ENCODE assay signal across 8 cellular contexts in genomic region chr20:5118220-5119142, GRCh38. TPM values are rescaled to one million over a fixed set of nuclear protein-coding genes. Genes with fewer than 3 reads are reported as not detected.
DNase-seq lines count a peak whose midpoint lies in the region; ATAC-seq, FAIRE-seq and TF ChIP-seq lines count a peak whose summit lies in the region.

No MANE protein-coding gene starts in this region.

- H3K27me3 ChIP-seq in left ventricle myocardium inferior (ENCODE audit: low read depth) (no peaks in the 10 kb centered on the region), adrenal gland (no peaks in the 10 kb centered on the region), lower lobe of right lung (ENCODE audit: low read depth) (no peaks in the 10 kb centered on the region), vagina (no peaks in the 10 kb centered on the region)

- TF ChIP-seq CTCF in left ventricle myocardium inferior (IDR thresholded peaks at IDR 0.05; ENCODE audit: borderline replicate concordance) (no peak), adrenal gland (IDR thresholded peaks at IDR 0.05) (no peak), lower lobe of right lung (IDR thresholded peaks at IDR 0.05) (no peak), vagina (IDR thresholded peaks at IDR 0.05) (no peak)

- intact Hi-C loops in left ventricle myocardium inferior (cut with micrococcal nuclease) = no loop called here
- intact Hi-C loops in Right ventricle myocardium inferior (cut with DNase I) = no loop called here
- intact Hi-C loops in adrenal gland (cut with DNase I) = no loop called here
- intact Hi-C loops in lower lobe of right lung (cut with DNase I) = no loop called here
- intact Hi-C loops in vagina (cut with DNase I) = no loop called here

- peak overlapping the region; percentile 94 for H3K27ac ChIP-seq in left ventricle myocardium inferior (replicated peaks)
- H3K27ac ChIP-seq in adrenal gland = peak overlapping the region in 1 of 5 donors; percentile 95
- no peak overlapping the region for H3K27ac ChIP-seq in lower lobe of right lung
- peak overlapping the region; percentile 90 for H3K27ac ChIP-seq in vagina

- TF ChIP-seq POLR2A in adrenal gland (IDR thresholded peaks at IDR 0.05) (no peak), vagina (IDR thresholded peaks at IDR 0.05) (no peak), H54 (IDR thresholded peaks at IDR 0.05; ENCODE audit: low read depth, low read length) (no peak)

- H3K4me3 ChIP-seq in left ventricle myocardium inferior (peak overlapping the region; percentile 92), adrenal gland (peak overlapping the region in 3 of 4 donors; percentile 54 to 85 (median 71)), lower lobe of right lung (peak overlapping the region; percentile 84), vagina (peak overlapping the region; percentile 57 to 79)

- no peak for FAIRE-seq in H54 (lab: Jason Lieb, UNC)

- H3K4me1 ChIP-seq in left ventricle myocardium inferior = peaks cover 45% of the 10 kb centered on the region
- H3K4me1 ChIP-seq in adrenal gland (replicated peaks in 1 of 2) = peaks cover 10 to 25% of the 10 kb centered on the region in 2 donors
- H3K4me1 ChIP-seq in lower lobe of right lung = peaks cover 24% of the 10 kb centered on the region
- H3K4me1 ChIP-seq in vagina = peaks cover 21% of the 10 kb centered on the region

- DNase-seq in left ventricle myocardium inferior = no peak
- DNase-seq in Right ventricle myocardium inferior (ENCODE audit: missing footprints) = no peak
- peak in 1 of 7 donors; percentile 42 for DNase-seq in adrenal gland
- no peak for DNase-seq in lower lobe of right lung
- DNase-seq in vagina (ENCODE audit: extremely low spot score in 2 of 2) = no peak
- no peak for DNase-seq in H54 (ENCODE audit: insufficient read length, low spot score)
- DNase-seq in effector CD4-positive, alpha-beta T cell = no peak
- no peak for DNase-seq in middle frontal gyrus (ENCODE audit: extremely low spot score, low spot score)

- H3K36me3 ChIP-seq in left ventricle myocardium inferior (peaks cover 43% of the 10 kb centered on the region), adrenal gland (replicated peaks in 1 of 2) (peaks cover 0 to 29% of the 10 kb centered on the region in 2 donors), lower lobe of right lung (peaks cover 40% of the 10 kb centered on the region), vagina (peaks cover 0 to 32% of the 10 kb centered on the region in 2 donors)

- no peaks in the 10 kb centered on the region for H3K9me3 ChIP-seq in left ventricle myocardium inferior (replicated peaks)
- no peaks in the 10 kb centered on the region for H3K9me3 ChIP-seq in adrenal gland (replicated peaks in 1 of 3)
- no peaks in the 10 kb centered on the region for H3K9me3 ChIP-seq in lower lobe of right lung
- H3K9me3 ChIP-seq in vagina = no peaks in the 10 kb centered on the region

- ATAC-seq in Right ventricle myocardium inferior (no peak), lower lobe of right lung (no peak)

- WGBS in adrenal gland, 4 donors = 13 to 17% (median 13%) methylated on average over 23 of the region's 23 CpGs

RNA-seq across cellular contexts. Expression of gene PCNA, which starts 1.3 kb away (rescaled TPM):
- total RNA-seq in left ventricle myocardium inferior (28.0 TPM), Right ventricle myocardium inferior (35.8 TPM), adrenal gland (10 to 100 TPM; 40.8 to 97.3 (median 48.6) TPM), lower lobe of right lung (48.1 TPM), vagina (42.2 TPM)
- 10 to 100 TPM; 23.5 to 63.8 (median 31.5) TPM for polyA plus RNA-seq in adrenal gland

RNA-seq across cellular contexts. Expression of gene TMEM230, which starts 5.6 kb away (rescaled TPM):
- total RNA-seq in left ventricle myocardium inferior = 83.0 TPM
- total RNA-seq in Right ventricle myocardium inferior = 86.3 TPM
- total RNA-seq in adrenal gland = 100 to 1,000 TPM in 7 of 8 donors, 10 to 100 TPM in 1; 95.6 to 214 (median 135) TPM
- polyA plus RNA-seq in adrenal gland = 100 to 1,000 TPM; 206 to 276 (median 240) TPM
- total RNA-seq in lower lobe of right lung = 98.9 TPM
- 58.9 TPM for total RNA-seq in vagina

RNA-seq across cellular contexts. Expression of gene CDS2, which starts 8.3 kb away (rescaled TPM):
- total RNA-seq in left ventricle myocardium inferior (79.0 TPM), Right ventricle myocardium inferior (57.2 TPM), adrenal gland (10 to 100 TPM; 27.8 to 71.0 (median 46.7) TPM), lower lobe of right lung (63.3 TPM), vagina (24.8 TPM)
- polyA plus RNA-seq in adrenal gland = 10 to 100 TPM; 11.8 to 27.5 (median 12.6) TPM
